In genomic region chr3:187006884-187007630, GRCh38 we compare ENCODE assay signal across 14 cellular contexts.
DNase-seq lines count a peak whose midpoint lies in the region; ATAC-seq, FAIRE-seq and TF ChIP-seq lines count a peak whose summit lies in the region.
"Had no signal": no experiment of that assay in that cellular context is flagged by ENCODE, and none has a peak within 500 bp of the region (broad histone marks: within the 10 kb centered on the region; RNA-seq: fewer than 3 reads in every experiment).

No MANE protein-coding gene starts in this region.

- CTCF ChIA-PET in activated B cell treated with CpG ODN at 0.5 μM for 24 hours (lab: Charles Lee) = interaction anchor here (0.7 to 0.9 kb wide), 2 partner anchors 14 to 158 kb away, joined by 3 read pairs; no protein-coding TSS in a partner anchor

- peaks cover 52% of the 10 kb centered on the region for H3K36me3 Mint-ChIP-seq in CD4-positive, CD25-positive, alpha-beta regulatory T cell
- H3K36me3 Mint-ChIP-seq in activated B cell treated with CpG ODN at 0.5 μM for 24 hours (ENCODE audit: low read depth) = peaks cover 66% of the 10 kb centered on the region
- H3K36me3 Mint-ChIP-seq in immature natural killer cell = peaks cover 22 to 33% (median 26%) of the 10 kb centered on the region in 3 donors

- H3K4me3 ChIP-seq in CD4-positive, CD25-positive, alpha-beta regulatory T cell (ENCODE audit: low read depth, low read length) = no peak overlapping the region
- no peak overlapping the region for H3K4me3 ChIP-seq in body of pancreas
- no peak overlapping the region for H3K4me3 ChIP-seq in lower lobe of right lung

- no peak for DNase-seq in CD4-positive, CD25-positive, alpha-beta regulatory T cell
- DNase-seq in H54 (ENCODE audit: insufficient read length, low spot score) = no peak
- no peak for DNase-seq in activated B cell treated with CpG ODN at 0.5 μM for 24 hours
- DNase-seq in immature natural killer cell = no peak
- DNase-seq in SW 1271 (lab: John Stamatoyannopoulos, UW) = no peak
- no peak for DNase-seq in KBM-7
- no peak for DNase-seq in body of pancreas
- no peak for DNase-seq in lower lobe of right lung
- DNase-seq: foreskin keratinocyte; NCI-H1105 treated with DMSO at 0.1 percent for 48 hours; NCI-H69; stimulated activated CD4-positive, alpha-beta T cell treated with anti-CD3 and anti-CD28 coated beads, Interleukin-4, amount 100 ng/mL, for 4 hours; WERI-Rb-1 had no signal

- peaks cover 22% of the 10 kb centered on the region for H3K4me1 ChIP-seq in CD4-positive, CD25-positive, alpha-beta regulatory T cell (ENCODE audit: control insufficient read depth, insufficient read depth, low read length, poor library complexity, severe bottlenecking)
- no peaks in the 10 kb centered on the region for H3K4me1 ChIP-seq in body of pancreas
- peaks cover 21% of the 10 kb centered on the region for H3K4me1 ChIP-seq in lower lobe of right lung
- H3K4me1 ChIP-seq: foreskin keratinocyte had no signal

- no peak for TF ChIP-seq CTCF in activated B cell treated with CpG ODN at 0.5 μM for 24 hours (IDR thresholded peaks at IDR 0.05)
- no peak for TF ChIP-seq CTCF in body of pancreas (IDR thresholded peaks at IDR 0.05)
- TF ChIP-seq CTCF in lower lobe of right lung (IDR thresholded peaks at IDR 0.05) = no peak

- H3K27me3 ChIP-seq in CD4-positive, CD25-positive, alpha-beta regulatory T cell (ENCODE audit: control insufficient read depth, insufficient read depth, low read length) = no peaks in the 10 kb centered on the region
- H3K27me3 ChIP-seq in body of pancreas (no peaks in the 10 kb centered on the region), lower lobe of right lung (ENCODE audit: low read depth) (no peaks in the 10 kb centered on the region)
- H3K27me3 ChIP-seq: foreskin keratinocyte had no signal

- 47 to 69% methylated on average over 2 of the region's 2 CpGs for WGBS in body of pancreas, 2 donors

- no peaks in the 10 kb centered on the region for H3K27me3 Mint-ChIP-seq in CD4-positive, CD25-positive, alpha-beta regulatory T cell
- no peaks in the 10 kb centered on the region for H3K27me3 Mint-ChIP-seq in activated B cell treated with CpG ODN at 0.5 μM for 24 hours
- H3K27me3 Mint-ChIP-seq in immature natural killer cell (ENCODE audit: low read depth in 3 of 3) = peaks cover 0 to 2% (median 0%) of the 10 kb centered on the region in 3 donors

- POLR2A ChIA-PET in activated B cell treated with CpG ODN at 0.5 μM for 24 hours (lab: Charles Lee) = interaction anchor here (0.8 to 1.8 kb wide), 3 partner anchors 13 to 23 kb away, joined by 3 read pairs; no protein-coding TSS in a partner anchor

- peaks cover 12% of the 10 kb centered on the region for H3K36me3 ChIP-seq in CD4-positive, CD25-positive, alpha-beta regulatory T cell (ENCODE audit: control insufficient read depth, insufficient read depth, low read length)
- H3K36me3 ChIP-seq in body of pancreas (replicated peaks in 1 of 2; ENCODE audit: insufficient read depth in 1 of 2, low read depth in 2 of 2) = no peaks in the 10 kb centered on the region
- H3K36me3 ChIP-seq in lower lobe of right lung = no peaks in the 10 kb centered on the region
- H3K36me3 ChIP-seq: WERI-Rb-1 had no signal

- in situ Hi-C loops in KBM-7 (cut with MboI; ENCODE audit: low pct_unique_long_range_greater_than_20kb, low sequenced_read_pairs) = no loop called here

- peaks cover 0 to 11% (median 0%) of the 10 kb centered on the region in 7 donors for H3K9me3 Mint-ChIP-seq in CD4-positive, CD25-positive, alpha-beta regulatory T cell
- H3K9me3 Mint-ChIP-seq in activated B cell treated with CpG ODN at 0.5 μM for 24 hours (peaks cover 10% of the 10 kb centered on the region), immature natural killer cell (no peaks in the 10 kb centered on the region)

- intact Hi-C loops in activated B cell treated with CpG ODN at 0.5 μM for 24 hours (cut with micrococcal nuclease) (no loop called here), body of pancreas (cut with DNase I) (no loop called here), lower lobe of right lung (cut with DNase I) (no loop called here)

- ATAC-seq in CD4-positive, CD25-positive, alpha-beta regulatory T cell (ENCODE audit: low read depth in 2 of 2) = no peak
- ATAC-seq in activated B cell treated with CpG ODN at 0.5 μM for 24 hours (ENCODE audit: low read depth) = no peak
- ATAC-seq in body of pancreas = no peak
- ATAC-seq in lower lobe of right lung = no peak
- ATAC-seq: foreskin keratinocyte, Right ventricle myocardium inferior had no signal

- no peaks in the 10 kb centered on the region for H3K9me3 ChIP-seq in CD4-positive, CD25-positive, alpha-beta regulatory T cell (ENCODE audit: control insufficient read depth in 2 of 2, low read length in 2 of 2)
- H3K9me3 ChIP-seq in body of pancreas (no peaks in the 10 kb centered on the region), lower lobe of right lung (peaks cover 5% of the 10 kb centered on the region)

- FAIRE-seq in H54 (lab: Jason Lieb, UNC) = peak; percentile 55

- H3K4me1 Mint-ChIP-seq in CD4-positive, CD25-positive, alpha-beta regulatory T cell = peaks cover 36 to 72% (median 50%) of the 10 kb centered on the region in 4 donors
- peaks cover 93% of the 10 kb centered on the region for H3K4me1 Mint-ChIP-seq in activated B cell treated with CpG ODN at 0.5 μM for 24 hours
- peaks cover 57 to 80% of the 10 kb centered on the region in 2 donors for H3K4me1 Mint-ChIP-seq in immature natural killer cell

- H3K4me3 Mint-ChIP-seq in CD4-positive, CD25-positive, alpha-beta regulatory T cell = peak overlapping the region in 1 of 4 donors; percentile 15
- no peak overlapping the region for H3K4me3 Mint-ChIP-seq in activated B cell treated with CpG ODN at 0.5 μM for 24 hours
- peak overlapping the region in 1 of 5 donors; percentile 9 for H3K4me3 Mint-ChIP-seq in immature natural killer cell

- peak overlapping the region; percentile 17 to 86 (median 72) for H3K27ac Mint-ChIP-seq in CD4-positive, CD25-positive, alpha-beta regulatory T cell
- H3K27ac Mint-ChIP-seq in activated B cell treated with CpG ODN at 0.5 μM for 24 hours (peak overlapping the region; percentile 70), immature natural killer cell (peak overlapping the region; percentile 7 to 79 (median 44))

- TF ChIP-seq POLR2A in H54 (IDR thresholded peaks at IDR 0.05; ENCODE audit: low read depth, low read length) (no peak), body of pancreas (IDR thresholded peaks at IDR 0.05) (no peak)

- H3K27ac ChIP-seq in CD4-positive, CD25-positive, alpha-beta regulatory T cell (ENCODE audit: insufficient read depth, low read length, poor library complexity, severe bottlenecking) = no peak overlapping the region
- H3K27ac ChIP-seq in body of pancreas (no peak overlapping the region), lower lobe of right lung (no peak overlapping the region)
- H3K27ac ChIP-seq: foreskin keratinocyte, WERI-Rb-1 had no signal
